Comparison of ENCODE assay signal across 8 cellular contexts in genomic region chrX:68686684-68687045, GRCh38. TPM values are rescaled to one million over a fixed set of nuclear protein-coding genes. Genes with fewer than 3 reads are reported as not detected.
DNase-seq lines count a peak whose midpoint lies in the region; ATAC-seq and TF ChIP-seq lines count a peak whose summit lies in the region.

No MANE protein-coding gene starts in this region.

- no peaks in the 10 kb centered on the region for H3K9me3 ChIP-seq in NT2/D1 (ENCODE audit: insufficient read depth, low read length)
- no peaks in the 10 kb centered on the region for H3K9me3 ChIP-seq in endodermal cell (ENCODE audit: control insufficient read depth, low read length)
- H3K9me3 ChIP-seq in neural progenitor cell (ENCODE audit: low read depth): peaks cover 5% of the 10 kb centered on the region

- WGBS in endodermal cell (ENCODE audit: insufficient coverage in 1 of 2, insufficient read length in 1 of 2), 2 experiments: 18 to 19% methylated on average over 4 to 11 of the region's 11 CpGs

- H3K36me3 ChIP-seq in NT2/D1 (ENCODE audit: insufficient read depth, insufficient read length, low read length): no peaks in the 10 kb centered on the region
- H3K36me3 ChIP-seq in endodermal cell (ENCODE audit: control insufficient read depth, insufficient read depth, low read length): no peaks in the 10 kb centered on the region
- H3K36me3 ChIP-seq in neural progenitor cell: no peaks in the 10 kb centered on the region

- peaks cover 59% of the 10 kb centered on the region for H3K9me3 Mint-ChIP-seq in endodermal cell
- peaks cover 9% of the 10 kb centered on the region for H3K9me3 Mint-ChIP-seq in neural progenitor cell

- H3K27ac Mint-ChIP-seq in endodermal cell (no peak overlapping the region), neural progenitor cell (no peak overlapping the region)

- no peaks in the 10 kb centered on the region for H3K4me1 Mint-ChIP-seq in endodermal cell
- H3K4me1 Mint-ChIP-seq in neural progenitor cell: peaks cover 12% of the 10 kb centered on the region

- DNase-seq in DMS53 (lab: John Stamatoyannopoulos, UW) (peak; percentile 52), NT2/D1 (ENCODE audit: low read depth, low spot score) (no peak), endodermal cell (no peak), neural progenitor cell (ENCODE audit: low spot score) (peak; percentile 36), activated gamma-delta T cell (lab: John Stamatoyannopoulos, UW) (no peak)
- DNase-seq in activated effector memory CD4-positive, alpha-beta T cell treated with Interleukin-2 at 50 U/mL for 16 hours: no peak

- H3K27me3 Mint-ChIP-seq in endodermal cell (ENCODE audit: insufficient read depth): peaks cover 12% of the 10 kb centered on the region
- H3K27me3 Mint-ChIP-seq in neural progenitor cell (ENCODE audit: insufficient read depth, low read depth): peaks cover 2% of the 10 kb centered on the region

- H3K36me3 Mint-ChIP-seq in endodermal cell (ENCODE audit: low read depth) (no peaks in the 10 kb centered on the region), neural progenitor cell (no peaks in the 10 kb centered on the region)

- H3K79me2 ChIP-seq in neural progenitor cell (ENCODE audit: low read depth): no peaks in the 10 kb centered on the region

- H3K9ac ChIP-seq in NT2/D1 (ENCODE audit: insufficient read length, low read depth): peak overlapping the region; percentile 74
- H3K9ac ChIP-seq in endodermal cell (ENCODE audit: extremely low read depth, low read length, poor library complexity, severe bottlenecking): no peak overlapping the region
- H3K9ac ChIP-seq in neural progenitor cell: no peak overlapping the region

- H3K4me1 ChIP-seq in NT2/D1 (ENCODE audit: insufficient read depth, insufficient read length) (peaks cover 2% of the 10 kb centered on the region), endodermal cell (ENCODE audit: control insufficient read depth, insufficient read depth, low read length) (no peaks in the 10 kb centered on the region), neural progenitor cell (no peaks in the 10 kb centered on the region)

- H4K20me1 ChIP-seq in neural progenitor cell (ENCODE audit: low read depth): no peaks in the 10 kb centered on the region

- H3K27me3 ChIP-seq in NT2/D1 (ENCODE audit: insufficient read depth, insufficient read length) (no peaks in the 10 kb centered on the region), endodermal cell (ENCODE audit: control insufficient read depth, insufficient read depth, low read length, poor library complexity, severe bottlenecking) (no peaks in the 10 kb centered on the region), neural progenitor cell (peaks cover 17% of the 10 kb centered on the region)

- peak overlapping the region; percentile 59 for H3K4me3 ChIP-seq in NT2/D1 (ENCODE audit: insufficient read length, low read depth)
- no peak overlapping the region for H3K4me3 ChIP-seq in endodermal cell (ENCODE audit: low read length)
- peak overlapping the region; percentile 41 for H3K4me3 ChIP-seq in neural progenitor cell

- H3K4me2 ChIP-seq in neural progenitor cell: peak overlapping the region; percentile 69

- TF ChIP-seq CTCF in endodermal cell (conservative IDR thresholded peaks at IDR 0.05) (no peak), neural progenitor cell (IDR thresholded peaks at IDR 0.05) (no peak)

- ATAC-seq in HG02870 (IDR thresholded peaks at IDR 0.05; ENCODE audit: unreplicated experiment) (no peak), HG03108 (IDR thresholded peaks at IDR 0.05; ENCODE audit: unreplicated experiment) (no peak)

- peak overlapping the region; percentile 39 for H2AFZ ChIP-seq in neural progenitor cell (replicated peaks)

- no peaks in the 10 kb centered on the region for H3F3A ChIP-seq in neural progenitor cell (ENCODE audit: low read depth)

- H3K4me3 Mint-ChIP-seq in endodermal cell (peak overlapping the region; percentile 37), neural progenitor cell (peak overlapping the region; percentile 54)

- H3K27ac ChIP-seq in endodermal cell (ENCODE audit: low read depth, low read length): no peak overlapping the region
- H3K27ac ChIP-seq in neural progenitor cell: no peak overlapping the region

RNA-seq across cellular contexts. Expression of gene STARD8, which starts 39.2 kb away (rescaled TPM):
- 1 to 10 TPM; 1.5 to 1.8 TPM for total RNA-seq in endodermal cell
- polyA plus RNA-seq in endodermal cell (2013, experiment 1 of 2): 3.1 TPM
- polyA plus RNA-seq in endodermal cell (2013, experiment 2 of 2): 2.7 TPM
- 0.82 and 2.3 TPM in 2 replicates for total RNA-seq in neural progenitor cell (ENCODE audit: low replicate concordance)

Comparison
In these comparisons a context has a peak if more than half of its experiments do, and no peak if none do; other contexts are left out.
1. DNase-seq: peak in DMS53 (single experiment) and neural progenitor cell (single experiment); none in NT2/D1 (single experiment), endodermal cell (single experiment), activated effector memory CD4-positive, alpha-beta T cell treated with Interleukin-2 at 50 U/mL for 16 hours (single experiment) and activated gamma-delta T cell (single experiment).